1 cellular context compared by ENCODE assay signal in genomic region chr17:82821554-82821953, GRCh38.
TF ChIP-seq lines count a peak whose summit lies in the region.

No MANE protein-coding gene starts in this region.

TF ChIP-seq in H1, 55 proteins besides CTCF, POLR2A, EP300 and RAD21 (continued from another document):
- TF ChIP-seq KDM4A (IDR thresholded peaks at IDR 0.05; ENCODE audit: low read depth, low read length, severe bottlenecking) (no peak), EZH2 (IDR thresholded peaks at IDR 0.05; ENCODE audit: low read depth, low read length, severe bottlenecking) (no peak), E2F6 (IDR thresholded peaks at IDR 0.05) (no peak), BACH1 (IDR thresholded peaks at IDR 0.05; ENCODE audit: low read length) (no peak), ATF3 (IDR thresholded peaks at IDR 0.05; ENCODE audit: insufficient read depth, low read depth, low read length) (no peak), NANOG (IDR thresholded peaks at IDR 0.05; ENCODE audit: insufficient read depth, low read depth, low read length, poor library complexity, severe bottlenecking) (no peak), KDM5A (IDR thresholded peaks at IDR 0.05; ENCODE audit: low read length) (no peak), JUND (IDR thresholded peaks at IDR 0.05; ENCODE audit: low read length) (no peak), MAFK (IDR thresholded peaks at IDR 0.05; ENCODE audit: low read depth, low read length) (no peak), CEBPB (IDR thresholded peaks at IDR 0.05; ENCODE audit: low read depth, low read length) (no peak), CTBP2 (IDR thresholded peaks at IDR 0.05; ENCODE audit: borderline replicate concordance, insufficient read depth, insufficient read length, low read length) (no peak), HDAC2 (IDR thresholded peaks at IDR 0.05; ENCODE audit: borderline replicate concordance in 1 of 2, low read depth in 2 of 2, low read length in 2 of 2) (no peak), TEAD4 (IDR thresholded peaks at IDR 0.05; ENCODE audit: low read depth, low read length) (no peak), CHD1 (IDR thresholded peaks at IDR 0.05; ENCODE audit: low read depth, low read length) (no peak), CBX5 (IDR thresholded peaks at IDR 0.05; ENCODE audit: low read depth, low read length) (no peak)
TF ChIP-seq in H1: peak in this region for 0.
